ENCODE assay signal across 11 cellular contexts in the genomic region with DNA sequence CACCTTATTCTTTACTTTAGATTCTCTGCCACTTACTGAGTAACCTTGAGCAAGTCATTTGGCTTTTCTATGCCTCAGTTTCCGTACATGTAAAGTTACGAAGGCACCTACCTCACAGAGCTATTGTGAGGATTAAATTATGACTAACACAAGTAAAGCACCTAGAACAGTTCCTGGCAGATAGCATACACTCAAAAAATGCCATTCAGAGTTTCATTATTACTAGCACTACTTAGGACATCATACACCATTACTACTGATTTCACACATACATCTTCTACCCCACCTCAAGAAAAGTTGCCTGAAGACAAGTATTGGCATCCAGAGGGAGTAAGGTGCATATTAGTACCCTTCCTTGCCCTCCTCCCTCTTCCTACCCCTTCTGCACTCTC.
DNase-seq lines count a peak whose midpoint lies in the region; ATAC-seq and TF ChIP-seq lines count a peak whose summit lies in the region.
"Had no signal": no experiment of that assay in that cellular context is flagged by ENCODE, and none has a peak within 500 bp of the region (broad histone marks: within the 10 kb centered on the region; RNA-seq: fewer than 3 reads in every experiment).

No MANE protein-coding gene starts in this region.

- H3K4me1 Mint-ChIP-seq in activated CD4-positive, alpha-beta memory T cell treated with anti-CD3 and anti-CD28 coated beads, Interleukin-2, amount 10 ng/mL, durations not matched to agents 7 days and 5 days, result peaks cover 10% of the 10 kb centered on the region

- H3K36me3 ChIP-seq in mesenchymal stem cell (ENCODE audit: control insufficient read depth in 1 of 2, insufficient read depth in 2 of 2, low read depth in 1 of 2, low read length in 2 of 2), result peaks cover 4 to 15% of the 10 kb centered on the region in 2 experiments
- peaks cover 0 to 18% (median 6%) of the 10 kb centered on the region in 9 donors for H3K36me3 ChIP-seq in heart left ventricle
- no peaks in the 10 kb centered on the region for H3K36me3 ChIP-seq in body of pancreas (replicated peaks in 1 of 2; ENCODE audit: insufficient read depth in 1 of 2, low read depth in 2 of 2)
- H3K36me3 ChIP-seq: suprapubic skin had no signal

- TF ChIP-seq CTCF in heart left ventricle (IDR thresholded peaks at IDR 0.05) (no peak), body of pancreas (IDR thresholded peaks at IDR 0.05) (no peak)

- peaks cover 8% of the 10 kb centered on the region for H3K4me1 ChIP-seq in mesenchymal stem cell (ENCODE audit: control insufficient read depth, insufficient read depth, low read depth, low read length)
- peaks cover 8 to 72% (median 44%) of the 10 kb centered on the region in 12 donors for H3K4me1 ChIP-seq in heart left ventricle
- peaks cover 27% of the 10 kb centered on the region for H3K4me1 ChIP-seq in body of pancreas

- H4K8ac ChIP-seq in mesenchymal stem cell (ENCODE audit: low read length), result peak overlapping the region; percentile 5

- H3K79me1 ChIP-seq in mesenchymal stem cell (replicated peaks; ENCODE audit: low read length, poor library complexity, severe bottlenecking), result no peaks in the 10 kb centered on the region

- no peak overlapping the region for H3K4me3 Mint-ChIP-seq in activated CD4-positive, alpha-beta memory T cell treated with anti-CD3 and anti-CD28 coated beads, Interleukin-2, amount 10 ng/mL, durations not matched to agents 7 days and 5 days

- no peak overlapping the region for H4K91ac ChIP-seq in mesenchymal stem cell (ENCODE audit: low read length)

- TF ChIP-seq POLR2A in heart left ventricle (IDR thresholded peaks at IDR 0.05), result no peak
- no peak for TF ChIP-seq POLR2A in body of pancreas (IDR thresholded peaks at IDR 0.05)

- H2AK5ac ChIP-seq in mesenchymal stem cell (ENCODE audit: low read length, severe bottlenecking), result peak overlapping the region; percentile 96

- CTCF ChIA-PET in activated CD4-positive, alpha-beta memory T cell treated with anti-CD3 and anti-CD28 coated beads, Interleukin-2, amount 10 ng/mL, durations not matched to agents 7 days and 5 days (lab: Charles Lee), result no interaction called here

- no peak overlapping the region for H2BK15ac ChIP-seq in mesenchymal stem cell (ENCODE audit: low read depth, poor library complexity, severe bottlenecking)

- intact Hi-C loops in heart left ventricle (cut with DNase I), result no loop called here
- intact Hi-C loops in body of pancreas (cut with DNase I), result no loop called here

- peak overlapping the region in 1 of 2 experiments; percentile 3 for H3K18ac ChIP-seq in mesenchymal stem cell (ENCODE audit: low read depth in 1 of 2, low read length in 2 of 2)

- no peak overlapping the region for H3K4me2 ChIP-seq in mesenchymal stem cell (ENCODE audit: low read length, poor library complexity, severe bottlenecking)
- H3K4me2 ChIP-seq: KMS-11 had no signal

- no peaks in the 10 kb centered on the region for H3K36me3 Mint-ChIP-seq in activated CD4-positive, alpha-beta memory T cell treated with anti-CD3 and anti-CD28 coated beads, Interleukin-2, amount 10 ng/mL, durations not matched to agents 7 days and 5 days (ENCODE audit: low read depth)

- no peak overlapping the region for H3K27ac Mint-ChIP-seq in activated CD4-positive, alpha-beta memory T cell treated with anti-CD3 and anti-CD28 coated beads, Interleukin-2, amount 10 ng/mL, durations not matched to agents 7 days and 5 days

- H2BK5ac ChIP-seq in mesenchymal stem cell (ENCODE audit: low read depth, low read length, poor library complexity, severe bottlenecking), result no peak overlapping the region

- 98% methylated on average over 2 of the region's 2 CpGs for WGBS in mesenchymal stem cell
- WGBS in heart left ventricle, 4 donors, result 92 to 99% (median 94%) methylated on average over 2 of the region's 2 CpGs
- 79 to 88% methylated on average over 2 of the region's 2 CpGs for WGBS in body of pancreas, 2 donors

- H3K27ac ChIP-seq in mesenchymal stem cell (ENCODE audit: low read length, poor library complexity, severe bottlenecking) (peak overlapping the region; percentile 8), heart left ventricle (no peak overlapping the region), body of pancreas (peak overlapping the region in 2 of 4 donors; percentile 36 to 60)
- H3K27ac ChIP-seq: KMS-11, suprapubic skin had no signal

- no peak overlapping the region for H2BK120ac ChIP-seq in mesenchymal stem cell (ENCODE audit: low read depth, low read length)

- no peak overlapping the region for H3K14ac ChIP-seq in mesenchymal stem cell (ENCODE audit: low read length in 2 of 2)

- no peak overlapping the region for H3K4me3 ChIP-seq in mesenchymal stem cell (ENCODE audit: insufficient read depth in 1 of 2, low read depth in 1 of 2, low read length in 2 of 2)
- H3K4me3 ChIP-seq in heart left ventricle, result no peak overlapping the region
- H3K4me3 ChIP-seq in body of pancreas, result no peak overlapping the region
- H3K4me3 ChIP-seq: mucosa of descending colon, suprapubic skin had no signal

- POLR2A ChIA-PET in activated CD4-positive, alpha-beta memory T cell treated with anti-CD3 and anti-CD28 coated beads, Interleukin-2, amount 10 ng/mL, durations not matched to agents 7 days and 5 days (lab: Charles Lee), result no interaction called here

- H3K9me3 Mint-ChIP-seq in activated CD4-positive, alpha-beta memory T cell treated with anti-CD3 and anti-CD28 coated beads, Interleukin-2, amount 10 ng/mL, durations not matched to agents 7 days and 5 days, result no peaks in the 10 kb centered on the region

- H3K27me3 Mint-ChIP-seq in activated CD4-positive, alpha-beta memory T cell treated with anti-CD3 and anti-CD28 coated beads, Interleukin-2, amount 10 ng/mL, durations not matched to agents 7 days and 5 days, result peaks cover 16% of the 10 kb centered on the region

- no peak overlapping the region for H3K23ac ChIP-seq in mesenchymal stem cell (ENCODE audit: low read length in 2 of 2)

- H3K9me3 ChIP-seq in mesenchymal stem cell (ENCODE audit: control insufficient read depth, low read length) (no peaks in the 10 kb centered on the region), heart left ventricle (no peaks in the 10 kb centered on the region), body of pancreas (no peaks in the 10 kb centered on the region)
- H3K9me3 ChIP-seq: mucosa of descending colon, suprapubic skin had no signal

- H2BK12ac ChIP-seq in mesenchymal stem cell (ENCODE audit: low read length in 2 of 2), result peak overlapping the region in 1 of 2 experiments; percentile 2

- in situ Hi-C loops in KBM-7 (cut with MboI; ENCODE audit: low pct_unique_long_range_greater_than_20kb, low sequenced_read_pairs), result no loop called here

- no peak overlapping the region for H2AFZ ChIP-seq in mesenchymal stem cell (ENCODE audit: low read depth, low read length)

- no peak overlapping the region for H3K9ac ChIP-seq in mesenchymal stem cell (ENCODE audit: low read length)
- H3K9ac ChIP-seq: KMS-11 had no signal

- ATAC-seq in GM18868 (IDR thresholded peaks at IDR 0.05; ENCODE audit: unreplicated experiment) (peak; percentile 100), GM21515 (IDR thresholded peaks at IDR 0.05; ENCODE audit: unreplicated experiment) (peak; percentile 66), HG03159 (IDR thresholded peaks at IDR 0.05; ENCODE audit: unreplicated experiment) (peak; percentile 92), heart left ventricle (no peak), body of pancreas (no peak)
- ATAC-seq: mucosa of descending colon had no signal

- peak overlapping the region; percentile 70 to 87 for H3K4ac ChIP-seq in mesenchymal stem cell (ENCODE audit: low read depth in 1 of 2, low read length in 2 of 2)

- H3K27me3 ChIP-seq in mesenchymal stem cell (ENCODE audit: control insufficient read depth in 1 of 2, insufficient read depth in 1 of 2, low read length in 2 of 2) (no peaks in the 10 kb centered on the region), heart left ventricle (no peaks in the 10 kb centered on the region), body of pancreas (no peaks in the 10 kb centered on the region)
- H3K27me3 ChIP-seq: suprapubic skin had no signal

- DNase-seq in mesenchymal stem cell (no peak), KBM-7 (no peak), heart left ventricle (no peak), body of pancreas (no peak)
- no peak for DNase-seq in activated CD4-positive, alpha-beta memory T cell treated with anti-CD3 and anti-CD28 coated beads, Interleukin-2, amount 10 ng/mL, durations not matched to agents 7 days and 5 days
- DNase-seq: mucosa of descending colon had no signal

Comparison
In these comparisons a context has a peak if more than half of its experiments do, and no peak if none do; other contexts are left out.
1. ATAC-seq: peak in GM18868 (single experiment), GM21515 (single experiment) and HG03159 (single experiment); none in heart left ventricle (0 of 4) and body of pancreas (single experiment).